Comparison of ENCODE assay signal across 14 cellular contexts in genomic region chr5:5483350-5483749, GRCh38.
"Had no signal": no experiment of that assay in that cellular context is flagged by ENCODE, and none has a peak within 500 bp of the region (broad histone marks: within the 10 kb centered on the region; RNA-seq: fewer than 3 reads in every experiment).

No MANE protein-coding gene starts in this region.

- H3K4me3 Mint-ChIP-seq: activated naive CD8-positive, alpha-beta T cell treated with anti-CD3 and anti-CD28 coated beads, Interleukin-2, amount 10 ng/mL, durations not matched to agents 7 days and 5 days; dendritic cell treated with granulocyte-macrophage colony-stimulating factor and Interleukin-4, amounts not matched to agents 40 ng/mL and 50 ng/mL, for 4 days; effector memory CD8-positive, alpha-beta T cell; neural crest cell; stimulated activated naive B cell treated with anti-CD40 and anti-IgM and Interleukin-4, amounts not matched to agents 10 μg/mL and 1 μg/mL and 100 μg/mL, for 72 hours had no signal

- DNase-seq: activated CD4-positive, alpha-beta T cell treated with anti-CD3 and anti-CD28 coated beads, Interleukin-2, amount 50 U/mL, for 1 hour; activated CD8-positive, alpha-beta memory T cell treated with anti-CD3 and anti-CD28 coated beads for 24 hours; activated naive CD4-positive, alpha-beta T cell; activated naive CD8-positive, alpha-beta T cell treated with anti-CD3 and anti-CD28 coated beads, Interleukin-2, amount 10 ng/mL, durations not matched to agents 7 days and 5 days; brain microvascular endothelial cell; cerebellar nuclear complex; effector memory CD8-positive, alpha-beta T cell; foreskin melanocyte; stimulated activated naive B cell treated with anti-CD40 and anti-IgM and Interleukin-4, amounts not matched to agents 10 μg/mL and 1 μg/mL and 100 μg/mL, for 72 hours; T-helper 9 cell; thyroid gland had no signal

- ATAC-seq: activated CD4-positive, CD25-positive, alpha-beta regulatory T cell treated with anti-CD3 and anti-CD28 coated beads, Interleukin-2, amount 50 U/mL, for 24 hours; effector memory CD8-positive, alpha-beta T cell; stimulated activated naive B cell treated with anti-CD40 and anti-IgM and Interleukin-4, amounts not matched to agents 10 μg/mL and 1 μg/mL and 100 μg/mL, for 72 hours had no signal

- H3K4me1 Mint-ChIP-seq: neural crest cell had no signal

- H3K27me3 Mint-ChIP-seq: activated naive CD8-positive, alpha-beta T cell treated with anti-CD3 and anti-CD28 coated beads, Interleukin-2, amount 10 ng/mL, durations not matched to agents 7 days and 5 days; dendritic cell treated with granulocyte-macrophage colony-stimulating factor and Interleukin-4, amounts not matched to agents 40 ng/mL and 50 ng/mL, for 4 days; effector memory CD8-positive, alpha-beta T cell; stimulated activated naive B cell treated with anti-CD40 and anti-IgM and Interleukin-4, amounts not matched to agents 10 μg/mL and 1 μg/mL and 100 μg/mL, for 72 hours had no signal

- H3K27me3 ChIP-seq: brain microvascular endothelial cell, thyroid gland had no signal

- H3K4me1 ChIP-seq: thyroid gland had no signal

- H3K27ac ChIP-seq: brain microvascular endothelial cell, thyroid gland had no signal

- H3K9me3 Mint-ChIP-seq: dendritic cell treated with granulocyte-macrophage colony-stimulating factor and Interleukin-4, amounts not matched to agents 40 ng/mL and 50 ng/mL, for 4 days; effector memory CD8-positive, alpha-beta T cell had no signal

- H3K36me3 ChIP-seq: thyroid gland had no signal

- H3K9me3 ChIP-seq: thyroid gland had no signal

- H3K27ac Mint-ChIP-seq: dendritic cell treated with granulocyte-macrophage colony-stimulating factor and Interleukin-4, amounts not matched to agents 40 ng/mL and 50 ng/mL, for 4 days; stimulated activated naive B cell treated with anti-CD40 and anti-IgM and Interleukin-4, amounts not matched to agents 10 μg/mL and 1 μg/mL and 100 μg/mL, for 72 hours had no signal

- H3K4me3 ChIP-seq: thyroid gland had no signal
